ENCODE assay signal across 27 cellular contexts in genomic region chr16:55377840-55378239, GRCh38. TPM values are rescaled to one million over a fixed set of nuclear protein-coding genes. Genes with fewer than 3 reads are reported as not detected.
DNase-seq lines count a peak whose midpoint lies in the region; ATAC-seq, FAIRE-seq and TF ChIP-seq lines count a peak whose summit lies in the region.
"Had no signal": no experiment of that assay in that cellular context is flagged by ENCODE, and none has a peak within 500 bp of the region (broad histone marks: within the 10 kb centered on the region; RNA-seq: fewer than 3 reads in every experiment).

No MANE protein-coding gene starts in this region.

- intact Hi-C loops in HepG2 (cut with micrococcal nuclease; ENCODE audit: unreplicated experiment) = no loop called here
- intact Hi-C loops in right lobe of liver (cut with DNase I) = no loop called here
- intact Hi-C loops in K562 (cut with micrococcal nuclease) = no loop called here
- intact Hi-C loops in left lung (cut with DNase I) = no loop called here

- peak overlapping the region; percentile 18 for H3K4me2 ChIP-seq in HepG2 (ENCODE audit: low read depth, low read length)
- H3K4me2 ChIP-seq in K562 (ENCODE audit: insufficient read depth, low read length) = no peak overlapping the region
- H3K4me2 ChIP-seq: BLaER1 had no signal

- no peak overlapping the region for H2AFZ ChIP-seq in HepG2 (ENCODE audit: low read length)
- H2AFZ ChIP-seq in K562 (ENCODE audit: low read depth, low read length) = no peak overlapping the region

- H3K4me1 ChIP-seq in HepG2 (ENCODE audit: insufficient read depth, low read length) (peaks cover 7% of the 10 kb centered on the region), right lobe of liver (no peaks in the 10 kb centered on the region), K562 (replicated peaks in 1 of 2; ENCODE audit: control insufficient read depth in 2 of 2, insufficient read depth in 2 of 2, low read length in 2 of 2) (peaks cover 0 to 3% of the 10 kb centered on the region in 2 experiments; a peak in 1 of 5 replicates), left lung (peaks cover 0 to 6% of the 10 kb centered on the region in 2 donors)
- H3K4me1 ChIP-seq: BE2C, BLaER1 had no signal

- no peak for FAIRE-seq in HepG2 (lab: Jason Lieb, UNC)
- FAIRE-seq in K562 (lab: Jason Lieb, UNC) = no peak
- FAIRE-seq: A204.1, D721Med, G401.6, GM12891, GM19239 had no signal

- TF ChIP-seq RAD21 in HepG2 (CRISPR knock-in tag; IDR thresholded peaks at IDR 0.05) (no peak), K562 (CRISPR knock-in tag; conservative IDR thresholded peaks at IDR 0.05 in 1 of 2, IDR thresholded peaks at IDR 0.05 in 1 of 2) (no peak)

- CTCF ChIA-PET in HepG2 (lab: Yijun Ruan, JAX; ENCODE audit: low intra/inter-chr PET ratio, low total read pairs) (no interaction called here), K562 (lab: Yijun Ruan, JAX; ENCODE audit: low intra/inter-chr PET ratio) (no interaction called here)

- peak; percentile 4 for DNase-seq in HepG2 (ENCODE audit: low spot score)
- no peak for DNase-seq in right lobe of liver
- no peak for DNase-seq in K562 (ENCODE audit: extremely low read depth in 1 of 4, low spot score in 3 of 4)
- DNase-seq in left lung = no peak
- no peak for DNase-seq in NCI-H69 (lab: John Stamatoyannopoulos, UW)
- DNase-seq in foreskin fibroblast = no peak
- DNase-seq: 8988T; ACHN; BE2C; C1 segment of cervical spinal cord; Calu3; CD4-positive, alpha-beta memory T cell; CD4-positive, CD25-positive, alpha-beta regulatory T cell; CD8-positive, alpha-beta memory T cell; COR-L47; DMS79 treated with DMSO at 0.1 percent for 48 hours; GF-D8 had no signal

- H3K4me3 ChIP-seq in HepG2 (replicated peaks in 1 of 3; ENCODE audit: insufficient read depth in 1 of 3, low read depth in 2 of 3, low read length in 3 of 3) (no peak overlapping the region), right lobe of liver (no peak overlapping the region), K562 (no peak overlapping the region), left lung (no peak overlapping the region), foreskin fibroblast (ENCODE audit: low read depth in 1 of 2, low read length in 2 of 2) (no peak overlapping the region)
- H3K4me3 ChIP-seq: BLaER1 had no signal

- ATAC-seq in HepG2 (peak; percentile 81), right lobe of liver (no peak), K562 (peak; percentile 25; the same call in 1 of the 3 replicates), left lung (peak; percentile 29), HG02884 (IDR thresholded peaks at IDR 0.05; ENCODE audit: unreplicated experiment) (no peak)

- H3K36me3 ChIP-seq in HepG2 (replicated peaks in 1 of 2; ENCODE audit: control insufficient read depth in 1 of 2, insufficient read depth in 2 of 2, low read length in 2 of 2) = no peaks in the 10 kb centered on the region
- H3K36me3 ChIP-seq in right lobe of liver = no peaks in the 10 kb centered on the region
- H3K36me3 ChIP-seq in K562 (ENCODE audit: control insufficient read depth, insufficient read depth, low read length) = no peaks in the 10 kb centered on the region
- no peaks in the 10 kb centered on the region for H3K36me3 ChIP-seq in left lung
- H3K36me3 ChIP-seq: BE2C, BLaER1 had no signal

- TF ChIP-seq CTCF in HepG2 (CRISPR knock-in tag; IDR thresholded peaks at IDR 0.05) = no peak
- no peak for TF ChIP-seq CTCF in right lobe of liver (IDR thresholded peaks at IDR 0.05)
- TF ChIP-seq CTCF in K562 (IDR thresholded peaks at IDR 0.05 in 2 of 3, conservative IDR thresholded peaks at IDR 0.05 in 1 of 3; ENCODE audit: insufficient read depth in 2 of 3, low read depth in 1 of 3, low read length in 3 of 3) = no peak
- no peak for TF ChIP-seq CTCF in left lung (IDR thresholded peaks at IDR 0.05)
- no peak for TF ChIP-seq CTCF in foreskin fibroblast (IDR thresholded peaks at IDR 0.05; ENCODE audit: low read depth, low read length)

- no peaks in the 10 kb centered on the region for H3K9me1 ChIP-seq in K562 (ENCODE audit: control insufficient read depth, insufficient read depth, low read length)

- H3K27me3 ChIP-seq in HepG2 (ENCODE audit: control insufficient read depth in 1 of 2, insufficient read depth in 2 of 2, low read length in 2 of 2) (peaks cover 0 to 10% of the 10 kb centered on the region in 2 experiments; a peak in 1 of 5 replicates), right lobe of liver (no peaks in the 10 kb centered on the region), K562 (ENCODE audit: control insufficient read depth in 2 of 2, insufficient read depth in 2 of 2, low read length in 2 of 2) (peaks cover 0 to 17% of the 10 kb centered on the region in 2 experiments; a peak in 3 of 5 replicates), left lung (no peaks in the 10 kb centered on the region)
- H3K27me3 ChIP-seq: BE2C, BLaER1 had no signal

- H3K79me2 ChIP-seq in HepG2 (ENCODE audit: insufficient read depth, low read length) = no peaks in the 10 kb centered on the region
- H3K79me2 ChIP-seq in K562 (ENCODE audit: control insufficient read depth, insufficient read depth, low read length) = no peaks in the 10 kb centered on the region

- no peak overlapping the region for H3K9ac ChIP-seq in HepG2 (ENCODE audit: insufficient read depth, low read depth, low read length)
- H3K9ac ChIP-seq in K562 (ENCODE audit: insufficient read depth in 1 of 2, low read depth in 2 of 2, low read length in 2 of 2) = no peak overlapping the region
- H3K9ac ChIP-seq: BLaER1 had no signal

- no peaks in the 10 kb centered on the region for H4K20me1 ChIP-seq in HepG2 (ENCODE audit: insufficient read depth, low read length)
- H4K20me1 ChIP-seq in K562 (replicated peaks; ENCODE audit: control insufficient read depth, insufficient read depth, low read length) = no peaks in the 10 kb centered on the region
- H4K20me1 ChIP-seq: BLaER1 had no signal

- H3K27ac ChIP-seq in HepG2 (ENCODE audit: extremely low read length, insufficient read depth, low read length) (no peak overlapping the region), right lobe of liver (no peak overlapping the region), K562 (ENCODE audit: extremely low read depth, low read depth, low read length) (no peak overlapping the region), left lung (no peak overlapping the region)
- H3K27ac ChIP-seq: BLaER1 had no signal

- in situ Hi-C loops in HepG2 (cut with HindIII; ENCODE audit: extremely low pct_ligation_motif_present, low pct_unique_long_range_greater_than_20kb) (no loop called here), K562 (cut with MboI) (no loop called here)

- TF ChIP-seq POLR2A in HepG2 (IDR thresholded peaks at IDR 0.05; ENCODE audit: insufficient read depth in 1 of 2, low read depth in 2 of 2, low read length in 2 of 2) (no peak), right lobe of liver (IDR thresholded peaks at IDR 0.05) (no peak), K562 (conservative IDR thresholded peaks at IDR 0.05) (no peak)

- H3K9me3 ChIP-seq in HepG2 (ENCODE audit: low read length) (no peaks in the 10 kb centered on the region), right lobe of liver (no peaks in the 10 kb centered on the region), K562 (replicated peaks; ENCODE audit: control insufficient read depth, insufficient read depth, low read depth, low read length) (no peaks in the 10 kb centered on the region), left lung (no peaks in the 10 kb centered on the region)
- H3K9me3 ChIP-seq: BE2C, BLaER1 had no signal

- TF ChIP-seq EP300 in HepG2 (IDR thresholded peaks at IDR 0.05; ENCODE audit: low read depth in 2 of 2, low read length in 2 of 2) (no peak), HepG2 (CRISPR knock-in tag; IDR thresholded peaks at IDR 0.05; ENCODE audit: borderline replicate concordance) (no peak), K562 (IDR thresholded peaks at IDR 0.05; ENCODE audit: low read length) (no peak)

- 12% methylated on average over 7 of the region's 7 CpGs for WGBS in HepG2 (ENCODE audit: low lambda C conversion rate)
- WGBS in right lobe of liver (ENCODE audit: insufficient coverage, low coverage, low lambda C conversion rate, missing lambda C conversion rate) = 48% methylated on average over 7 of the region's 7 CpGs
- 4% methylated on average over 5 of the region's 7 CpGs for WGBS in K562 (ENCODE audit: insufficient coverage, low coverage, missing lambda C conversion rate)

- no TSS peak for BruUV-seq in HepG2 (replicated peaks; lab: Mats Ljungman, UMichigan)
- BruUV-seq in K562 (replicated peaks; lab: Mats Ljungman, UMichigan) = no TSS peak

- POLR2A ChIA-PET in HepG2 (lab: Yijun Ruan, JAX) (no interaction called here), K562 (lab: Yijun Ruan, JAX) (no interaction called here)

RNA-seq across cellular contexts. Expression of gene IRX6, which starts 53.8 kb away (rescaled TPM):
- total RNA-seq in HepG2 (2016; rRNA removed; fragmentation: Illumina TruSeq; extraction: Trizol) (not detected in 2 replicates), right lobe of liver (not detected), K562 (2014; rRNA removed) (0.14 and 0.20 TPM in 2 replicates), K562 (2014; rRNA removed; fragmentation: Illumina TruSeq; extraction: Trizol) (not detected in 2 replicates), K562 (2015; rRNA removed; fragmentation: Illumina TruSeq; extraction: Trizol) (0.08 and 0.29 TPM in 2 replicates), K562 (2021) (0.09 and 0.11 TPM in 2 replicates), left lung (1 to 10 TPM; 2.6 to 4.6 TPM)
- total RNA-seq in HepG2 (2016; cell fraction: cytosol; rRNA removed; fragmentation: Illumina TruSeq; extraction: Trizol; ENCODE audit: low read depth) = not detected in 2 replicates
- total RNA-seq in HepG2 (2016; cell fraction: insoluble cytoplasmic fraction; rRNA removed; fragmentation: Illumina TruSeq; extraction: Trizol) = not detected in 2 replicates
- total RNA-seq in HepG2 (2016; cell fraction: membrane; rRNA removed; fragmentation: Illumina TruSeq; extraction: Trizol) = not detected in 2 replicates
- not detected in 2 replicates for total RNA-seq in HepG2 (2016; cell fraction: nucleus; rRNA removed; fragmentation: Illumina TruSeq; extraction: Trizol)
- polyA plus RNA-seq in HepG2 (2011; rRNA removed) (not detected in 2 replicates), K562 (2011; rRNA removed) (not detected in 2 replicates), K562 (2014; fragmentation: Illumina TruSeq; extraction: Trizol) (0.06 and 0.07 TPM in 2 replicates), K562 (2014; fragmentation: Nextera tagmentation; extraction: Ambion mirVana) (not detected), K562 (2014; rRNA removed) (0.04 and 0.29 TPM in 2 replicates)
- not detected in 2 replicates for polyA plus RNA-seq in HepG2 (2011; cell fraction: cytosol; rRNA removed)
- not detected in 2 replicates for polyA plus RNA-seq in HepG2 (2011; cell fraction: nucleus; rRNA removed)
- polyA plus RNA-seq in HepG2 (2012) = not detected in 2 replicates
- polyA plus RNA-seq in HepG2 (2016; cell fraction: cytosol; fragmentation: Illumina TruSeq; extraction: Trizol; ENCODE audit: low read depth) = not detected in 2 replicates
- not detected in 2 replicates for polyA plus RNA-seq in HepG2 (2016; cell fraction: insoluble cytoplasmic fraction; fragmentation: Illumina TruSeq; extraction: Trizol; ENCODE audit: low read depth)
- not detected in 2 replicates for polyA plus RNA-seq in HepG2 (2016; cell fraction: membrane; fragmentation: Illumina TruSeq; extraction: Trizol; ENCODE audit: low read depth)
- not detected in 2 replicates for polyA plus RNA-seq in HepG2 (2016; cell fraction: nucleus; fragmentation: Illumina TruSeq; extraction: Trizol; ENCODE audit: insufficient read depth, low read depth)
- polyA minus RNA-seq in HepG2 (2011; rRNA and poly(A)+ RNA removed; ENCODE audit: low replicate concordance) = not detected in 2 replicates
- not detected in 2 replicates for polyA minus RNA-seq in HepG2 (2011; cell fraction: cytosol; rRNA and poly(A)+ RNA removed)
- polyA minus RNA-seq in HepG2 (2011; cell fraction: nucleus; rRNA and poly(A)+ RNA removed) = not detected in 2 replicates
- total RNA-seq in K562 (2011; cell fraction: chromatin; rRNA removed; ENCODE audit: low replicate concordance) = 0.12 TPM in 2 replicates
- total RNA-seq in K562 (2011; cell fraction: nucleolus; rRNA removed) = not detected in 2 replicates
- not detected in 2 replicates for total RNA-seq in K562 (2011; cell fraction: nucleoplasm; rRNA removed)
- polyA plus RNA-seq in K562 (2011; cell fraction: cytosol; rRNA removed) = not detected in 2 replicates
- 0.04 and 0.09 TPM in 2 replicates for polyA plus RNA-seq in K562 (2011; cell fraction: nucleus; rRNA removed)
- 0.07 and 0.33 TPM in 2 replicates for polyA plus RNA-seq in K562 (2012)
- polyA minus RNA-seq in K562 (2011; rRNA and poly(A)+ RNA removed) = not detected in 2 replicates
- not detected in 2 replicates for polyA minus RNA-seq in K562 (2011; cell fraction: cytosol; rRNA and poly(A)+ RNA removed)
- not detected in 2 replicates for polyA minus RNA-seq in K562 (2011; cell fraction: nucleus; rRNA and poly(A)+ RNA removed)
- total RNA-seq: A673; Calu3; CD4-positive, alpha-beta memory T cell; CD4-positive, CD25-positive, alpha-beta regulatory T cell; CD8-positive, alpha-beta memory T cell had no signal
- polyA plus RNA-seq: AG04450; CD14-positive monocyte; CD4-positive, alpha-beta memory T cell; CD4-positive, CD25-positive, alpha-beta regulatory T cell; CD8-positive, alpha-beta memory T cell had no signal

Comparison
In these comparisons a context has a peak if more than half of its experiments do, and no peak if none do; other contexts are left out.
1. ATAC-seq: peak in HepG2 (single experiment), K562 (single experiment) and left lung (single experiment); none in right lobe of liver (0 of 4) and HG02884 (single experiment).
2. Of the 241 proteins assayed by ChIP-seq in both HepG2 and K562: peak only in HepG2: MXI1 and NR2F6; only in K562: RFX1; in both: none; in neither: 238.